In the genomic region with DNA sequence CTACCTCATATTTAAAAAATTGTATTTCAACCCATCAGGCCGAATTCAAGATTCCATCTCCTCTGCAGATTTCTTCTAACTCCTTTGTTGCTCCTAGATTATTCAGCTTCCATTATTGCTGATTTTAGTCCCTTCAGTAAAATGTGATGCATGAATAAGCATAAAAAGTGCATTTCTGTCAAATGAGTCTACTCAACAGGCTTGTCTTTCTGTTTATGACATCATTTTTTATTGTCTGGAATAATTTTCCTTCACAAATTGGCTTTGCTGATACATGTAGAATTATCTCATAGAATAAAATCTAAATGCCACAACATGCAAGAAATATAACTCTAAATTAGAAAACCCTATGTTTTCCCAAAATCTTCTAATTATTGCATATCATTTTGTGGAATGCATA, we compare ENCODE assay signal across 38 cellular contexts. TPM values are rescaled to one million over a fixed set of nuclear protein-coding genes. Genes with fewer than 3 reads are reported as not detected.
"Had no signal": no experiment of that assay in that cellular context is flagged by ENCODE, and none has a peak within 500 bp of the region (broad histone marks: within the 10 kb centered on the region; RNA-seq: fewer than 3 reads in every experiment).

No MANE protein-coding gene starts in this region.

- DNase-seq: activated B cell treated with CpG ODN at 0.5 μM for 24 hours; activated CD4-positive, alpha-beta memory T cell treated with anti-CD3 and anti-CD28 coated beads for 36 hours; activated CD4-positive, alpha-beta T cell treated with anti-CD3 and anti-CD28 coated beads for 4 hours; activated CD4-positive, alpha-beta T cell treated with anti-CD3 and anti-CD28 coated beads, Interleukin-2, amount 10 ng/mL, durations not matched to agents 24 days and 14 days; activated CD4-positive, alpha-beta T cell treated with anti-CD3 and anti-CD28 coated beads, Interleukin-2, amount 50 U/mL, for 1 hour; activated CD4-positive, alpha-beta T cell treated with anti-CD3 and anti-CD28 coated beads, Interleukin-2, amount 50 U/mL, for 4 hours; activated CD4-positive, CD25-positive, alpha-beta regulatory T cell treated with anti-CD3 and anti-CD28 coated beads, Interleukin-2, amount 50 U/mL, for 72 hours; activated CD8-positive, alpha-beta memory T cell treated with anti-CD3 and anti-CD28 coated beads, Interleukin-2, amount 50 U/mL, for 4 hours; activated CD8-positive, alpha-beta T cell treated with anti-CD3 and anti-CD28 coated beads for 36 hours; activated effector memory CD4-positive, alpha-beta T cell treated with anti-CD3 and anti-CD28 coated beads, Interleukin-2, amount 50 U/mL, for 16 hours; activated gamma-delta T cell treated with Interleukin-2 at 50 U/mL for 16 hours; activated naive CD4-positive, alpha-beta T cell; activated naive CD4-positive, alpha-beta T cell treated with anti-CD3 and anti-CD28 coated beads for 36 hours; activated naive CD4-positive, alpha-beta T cell treated with anti-CD3 and anti-CD28 coated beads, Interleukin-2, amount 50 U/mL, for 16 hours; activated naive CD8-positive, alpha-beta T cell treated with anti-CD3 and anti-CD28 coated beads for 36 hours; activated T-cell treated with anti-CD3 and anti-CD28 coated beads for 4 hours; activated T-cell treated with anti-CD3 and anti-CD28 coated beads, Interleukin-2, amount 50 U/mL, for 1 hour; activated T-cell treated with anti-CD3 and anti-CD28 coated beads, Interleukin-2, amount 50 U/mL, for 4 hours; activated T-cell treated with anti-CD3 and anti-CD28 coated beads, Interleukin-2, amount 50 U/mL, for 72 hours; adrenal gland; amniotic stem cell; aorta; body of pancreas; brain microvascular endothelial cell; caudate nucleus; cerebellar nuclear complex; T-helper 2 cell; T-helper 9 cell had no signal

- H3K9me3 ChIP-seq: adrenal gland, body of pancreas had no signal

- H3K4me3 ChIP-seq: adrenal gland, body of pancreas, cardiac muscle cell had no signal

- H3K36me3 ChIP-seq: adrenal gland, brain microvascular endothelial cell, cardiac muscle cell had no signal

- H3K4me1 ChIP-seq: adrenal gland, body of pancreas had no signal

- H3K27me3 ChIP-seq: adrenal gland, body of pancreas, brain microvascular endothelial cell, cardiac muscle cell had no signal

- ATAC-seq: activated CD8-positive, alpha-beta T cell treated with anti-CD3 and anti-CD28 coated beads for 36 hours; activated naive CD4-positive, alpha-beta T cell treated with anti-CD3 and anti-CD28 coated beads, Interleukin-2, amount 50 U/mL, for 72 hours; activated T-cell treated with anti-CD3 and anti-CD28 coated beads, Interleukin-2, amount 50 U/mL, for 4 hours; activated T-cell treated with anti-CD3 and anti-CD28 coated beads, Interleukin-2, amount 50 U/mL, for 72 hours; activated T-helper 17 cell treated with anti-CD3 and anti-CD28 coated beads, Interleukin-2, amount 50 U/mL, for 72 hours; body of pancreas had no signal

- FAIRE-seq: astrocyte, bronchial epithelial cell, TTC549 had no signal

- H3K27ac ChIP-seq: adrenal gland, body of pancreas, brain microvascular endothelial cell, cardiac muscle cell, VCaP had no signal

RNA-seq across cellular contexts. Expression of a gene that starts 1.6 kb away (rescaled TPM):
- total RNA-seq: activated B cell treated with CpG ODN at 0.5 μM for 24 hours; activated CD4-positive, alpha-beta memory T cell treated with anti-CD3 and anti-CD28 coated beads for 36 hours; activated CD4-positive, alpha-beta T cell treated with anti-CD3 and anti-CD28 coated beads, Interleukin-2, amount 10 ng/mL, durations not matched to agents 24 days and 14 days; activated CD8-positive, alpha-beta memory T cell treated with anti-CD3 and anti-CD28 coated beads for 36 hours; activated CD8-positive, alpha-beta T cell treated with anti-CD3 and anti-CD28 coated beads for 36 hours; activated naive CD4-positive, alpha-beta T cell treated with anti-CD3 and anti-CD28 coated beads for 36 hours; activated naive CD4-positive, alpha-beta T cell treated with anti-CD3 and anti-CD28 coated beads, Interleukin-2, amount 50 U/mL, for 72 hours; activated naive CD8-positive, alpha-beta T cell treated with anti-CD3 and anti-CD28 coated beads for 36 hours; activated T-cell treated with anti-CD3 and anti-CD28 coated beads, Interleukin-2, amount 50 U/mL, for 4 hours; activated T-cell treated with anti-CD3 and anti-CD28 coated beads, Interleukin-2, amount 50 U/mL, for 72 hours; activated T-helper 1 cell treated with anti-CD3 and anti-CD28 coated beads, Interleukin-12 subunit alpha, Interleukin-12 subunit beta, Interleukin-2, Interleukin-4 antibody, amounts not matched to agents 30 ng/mL and 10 ng/mL and 1 ng/mL, durations not matched to agents 14 hours and 24 hours and 36 hours; activated T-helper 17 cell treated with anti-CD3 and anti-CD28 coated beads, Interleukin-2, amount 50 U/mL, for 72 hours; adrenal gland; aorta; astrocyte; body of pancreas; bronchial epithelial cell; cardiac muscle cell; chondrocyte had no signal
- polyA plus RNA-seq: adrenal gland, aorta, cardiac muscle cell had no signal

RNA-seq across cellular contexts. Expression of a gene that starts 31.3 kb away (rescaled TPM):
- total RNA-seq: activated B cell treated with CpG ODN at 0.5 μM for 24 hours; activated CD4-positive, alpha-beta memory T cell treated with anti-CD3 and anti-CD28 coated beads for 36 hours; activated CD4-positive, alpha-beta T cell treated with anti-CD3 and anti-CD28 coated beads, Interleukin-2, amount 10 ng/mL, durations not matched to agents 24 days and 14 days; activated CD8-positive, alpha-beta memory T cell treated with anti-CD3 and anti-CD28 coated beads for 36 hours; activated CD8-positive, alpha-beta T cell treated with anti-CD3 and anti-CD28 coated beads for 36 hours; activated naive CD4-positive, alpha-beta T cell treated with anti-CD3 and anti-CD28 coated beads for 36 hours; activated naive CD4-positive, alpha-beta T cell treated with anti-CD3 and anti-CD28 coated beads, Interleukin-2, amount 50 U/mL, for 72 hours; activated naive CD8-positive, alpha-beta T cell treated with anti-CD3 and anti-CD28 coated beads for 36 hours; activated T-cell treated with anti-CD3 and anti-CD28 coated beads, Interleukin-2, amount 50 U/mL, for 4 hours; activated T-cell treated with anti-CD3 and anti-CD28 coated beads, Interleukin-2, amount 50 U/mL, for 72 hours; activated T-helper 1 cell treated with anti-CD3 and anti-CD28 coated beads, Interleukin-12 subunit alpha, Interleukin-12 subunit beta, Interleukin-2, Interleukin-4 antibody, amounts not matched to agents 30 ng/mL and 10 ng/mL and 1 ng/mL, durations not matched to agents 14 hours and 24 hours and 36 hours; activated T-helper 17 cell treated with anti-CD3 and anti-CD28 coated beads, Interleukin-2, amount 50 U/mL, for 72 hours; aorta; astrocyte; body of pancreas; bronchial epithelial cell; cardiac muscle cell; chondrocyte had no signal
- polyA plus RNA-seq: adrenal gland, aorta, cardiac muscle cell had no signal

RNA-seq across cellular contexts. Expression of a gene that starts 48.3 kb away (rescaled TPM):
- total RNA-seq: activated B cell treated with CpG ODN at 0.5 μM for 24 hours; activated CD4-positive, alpha-beta memory T cell treated with anti-CD3 and anti-CD28 coated beads for 36 hours; activated CD4-positive, alpha-beta T cell treated with anti-CD3 and anti-CD28 coated beads, Interleukin-2, amount 10 ng/mL, durations not matched to agents 24 days and 14 days; activated CD8-positive, alpha-beta memory T cell treated with anti-CD3 and anti-CD28 coated beads for 36 hours; activated CD8-positive, alpha-beta T cell treated with anti-CD3 and anti-CD28 coated beads for 36 hours; activated naive CD4-positive, alpha-beta T cell treated with anti-CD3 and anti-CD28 coated beads for 36 hours; activated naive CD4-positive, alpha-beta T cell treated with anti-CD3 and anti-CD28 coated beads, Interleukin-2, amount 50 U/mL, for 72 hours; activated naive CD8-positive, alpha-beta T cell treated with anti-CD3 and anti-CD28 coated beads for 36 hours; activated T-cell treated with anti-CD3 and anti-CD28 coated beads, Interleukin-2, amount 50 U/mL, for 4 hours; activated T-helper 1 cell treated with anti-CD3 and anti-CD28 coated beads, Interleukin-12 subunit alpha, Interleukin-12 subunit beta, Interleukin-2, Interleukin-4 antibody, amounts not matched to agents 30 ng/mL and 10 ng/mL and 1 ng/mL, durations not matched to agents 14 hours and 24 hours and 36 hours; activated T-helper 17 cell treated with anti-CD3 and anti-CD28 coated beads, Interleukin-2, amount 50 U/mL, for 72 hours; aorta; astrocyte; body of pancreas; bronchial epithelial cell; cardiac muscle cell; chondrocyte had no signal
- polyA plus RNA-seq: aorta had no signal

RNA-seq across cellular contexts. Expression of a gene that starts 53.8 kb away (rescaled TPM):
- total RNA-seq: activated B cell treated with CpG ODN at 0.5 μM for 24 hours; activated CD4-positive, alpha-beta memory T cell treated with anti-CD3 and anti-CD28 coated beads for 36 hours; activated CD4-positive, alpha-beta T cell treated with anti-CD3 and anti-CD28 coated beads, Interleukin-2, amount 10 ng/mL, durations not matched to agents 24 days and 14 days; activated CD8-positive, alpha-beta memory T cell treated with anti-CD3 and anti-CD28 coated beads for 36 hours; activated CD8-positive, alpha-beta T cell treated with anti-CD3 and anti-CD28 coated beads for 36 hours; activated naive CD4-positive, alpha-beta T cell treated with anti-CD3 and anti-CD28 coated beads for 36 hours; activated naive CD4-positive, alpha-beta T cell treated with anti-CD3 and anti-CD28 coated beads, Interleukin-2, amount 50 U/mL, for 72 hours; activated naive CD8-positive, alpha-beta T cell treated with anti-CD3 and anti-CD28 coated beads for 36 hours; activated T-cell treated with anti-CD3 and anti-CD28 coated beads, Interleukin-2, amount 50 U/mL, for 4 hours; activated T-cell treated with anti-CD3 and anti-CD28 coated beads, Interleukin-2, amount 50 U/mL, for 72 hours; activated T-helper 1 cell treated with anti-CD3 and anti-CD28 coated beads, Interleukin-12 subunit alpha, Interleukin-12 subunit beta, Interleukin-2, Interleukin-4 antibody, amounts not matched to agents 30 ng/mL and 10 ng/mL and 1 ng/mL, durations not matched to agents 14 hours and 24 hours and 36 hours; activated T-helper 17 cell treated with anti-CD3 and anti-CD28 coated beads, Interleukin-2, amount 50 U/mL, for 72 hours; aorta; astrocyte; body of pancreas; cardiac muscle cell; chondrocyte had no signal
- polyA plus RNA-seq: adrenal gland, aorta, cardiac muscle cell had no signal
